ENCODE assay signal across 17 cellular contexts in the genomic region with DNA sequence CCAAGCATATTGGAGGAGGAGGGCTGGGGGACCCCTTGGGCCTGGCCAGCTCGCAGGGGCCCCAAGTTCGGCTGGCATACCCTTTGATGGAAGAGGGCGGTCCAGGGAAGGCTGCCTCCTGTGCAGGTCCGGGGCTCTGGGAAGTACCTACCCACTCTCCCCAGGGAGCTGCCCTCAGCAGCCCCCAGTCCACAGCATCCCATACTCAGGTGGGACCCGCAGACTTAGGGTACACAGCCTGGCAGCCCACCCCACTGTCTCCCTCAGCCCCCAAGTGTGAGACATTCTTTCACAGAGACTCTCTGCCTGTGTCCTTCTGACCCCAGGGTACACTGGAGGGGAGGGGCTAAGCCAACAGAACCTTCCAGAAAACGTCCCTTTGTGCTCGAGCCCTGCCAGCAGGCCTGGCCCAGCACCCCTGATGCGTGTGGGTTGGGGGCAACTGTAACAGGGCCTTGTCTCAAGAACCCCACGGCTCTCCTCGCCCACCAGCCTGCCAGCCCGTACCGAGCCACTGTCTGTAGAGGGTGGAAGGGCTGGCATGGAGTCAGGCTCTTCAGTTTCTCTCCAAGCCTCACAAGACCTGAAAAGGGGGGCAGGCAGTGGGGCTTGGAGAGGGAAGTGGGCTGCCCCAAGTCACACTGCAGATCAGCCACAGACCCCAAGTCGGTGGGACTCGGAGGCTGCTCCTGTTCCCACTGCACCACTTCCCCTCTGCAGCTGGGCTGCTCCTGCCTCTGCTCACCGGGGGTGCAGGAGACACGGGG. TPM values are rescaled to one million over a fixed set of nuclear protein-coding genes. Genes with fewer than 3 reads are reported as not detected.
DNase-seq lines count a peak whose midpoint lies in the region; ATAC-seq and TF ChIP-seq lines count a peak whose summit lies in the region.
"Had no signal": no experiment of that assay in that cellular context is flagged by ENCODE, and none has a peak within 500 bp of the region (broad histone marks: within the 10 kb centered on the region; RNA-seq: fewer than 3 reads in every experiment).

No MANE protein-coding gene starts in this region.

- H3K36me3 Mint-ChIP-seq in activated B cell treated with CpG ODN at 0.5 μM for 24 hours (ENCODE audit: low read depth), result no peaks in the 10 kb centered on the region
- peaks cover 23 to 37% of the 10 kb centered on the region in 2 donors for H3K36me3 Mint-ChIP-seq in stimulated activated naive B cell treated with anti-CD40 and anti-IgM and Interleukin-4, amounts not matched to agents 10 μg/mL and 1 μg/mL and 100 μg/mL, for 72 hours

- CTCF ChIA-PET in activated B cell treated with CpG ODN at 0.5 μM for 24 hours (lab: Charles Lee), result interaction anchor here (9.1 kb wide), 1 partner anchor 10 kb away, joined by 258 read pairs; the partner anchor contains the start of gene TNFRSF13C

- no peak for DNase-seq in stimulated activated naive CD8-positive, alpha-beta T cell treated with anti-CD3 and anti-CD28 coated beads, Interleukin-15, amount 100 ng/mL, for 72 hours
- no peak for DNase-seq in stimulated activated naive CD8-positive, alpha-beta T cell treated with anti-CD3 and anti-CD28 coated beads, Interleukin-15, Interleukin-2, amounts not matched to agents 100 U/mL and 50 U/mL, for 24 hours
- DNase-seq in activated B cell treated with CpG ODN at 0.5 μM for 24 hours (peak; percentile 35), GDM1 (lab: John Stamatoyannopoulos, UW) (no peak)
- DNase-seq in stimulated activated naive B cell treated with anti-CD40 and anti-IgM and Interleukin-4, amounts not matched to agents 10 μg/mL and 1 μg/mL and 100 μg/mL, for 72 hours, result no peak
- DNase-seq: activated naive CD4-positive, alpha-beta T cell treated with anti-CD3 and anti-CD28 coated beads for 36 hours; Caco-2; cortex of kidney; NCI-H1048; NCI-H748 treated with DMSO at 0.1 percent for 48 hours; T-helper 1 cell had no signal

- H3K27me3 Mint-ChIP-seq in stimulated activated naive CD8-positive, alpha-beta T cell treated with anti-CD3 and anti-CD28 coated beads, Interleukin-15, amount 100 ng/mL, for 72 hours, result no peaks in the 10 kb centered on the region
- H3K27me3 Mint-ChIP-seq in activated B cell treated with CpG ODN at 0.5 μM for 24 hours, result no peaks in the 10 kb centered on the region
- no peaks in the 10 kb centered on the region for H3K27me3 Mint-ChIP-seq in stimulated activated naive B cell treated with anti-CD40 and anti-IgM and Interleukin-4, amounts not matched to agents 10 μg/mL and 1 μg/mL and 100 μg/mL, for 72 hours

- ATAC-seq in stimulated activated naive CD8-positive, alpha-beta T cell treated with anti-CD3 and anti-CD28 coated beads, Interleukin-15, amount 100 ng/mL, for 72 hours, result peak; percentile 15
- no peak for ATAC-seq in stimulated activated naive CD8-positive, alpha-beta T cell treated with anti-CD3 and anti-CD28 coated beads, Interleukin-15, Interleukin-2, amounts not matched to agents 100 U/mL and 50 U/mL, for 24 hours
- ATAC-seq in activated B cell treated with CpG ODN at 0.5 μM for 24 hours (ENCODE audit: low read depth) (no peak), GM21717 (IDR thresholded peaks at IDR 0.05; ENCODE audit: unreplicated experiment) (no peak)
- no peak for ATAC-seq in stimulated activated naive B cell treated with anti-CD40 and anti-IgM and Interleukin-4, amounts not matched to agents 10 μg/mL and 1 μg/mL and 100 μg/mL, for 72 hours (replicated peaks)

- peak overlapping the region in 1 of 2 donors; percentile 34 for H3K27ac Mint-ChIP-seq in stimulated activated naive CD8-positive, alpha-beta T cell treated with anti-CD3 and anti-CD28 coated beads, Interleukin-15, amount 100 ng/mL, for 72 hours
- peak overlapping the region; percentile 100 for H3K27ac Mint-ChIP-seq in activated B cell treated with CpG ODN at 0.5 μM for 24 hours
- peak overlapping the region; percentile 100 for H3K27ac Mint-ChIP-seq in stimulated activated naive B cell treated with anti-CD40 and anti-IgM and Interleukin-4, amounts not matched to agents 10 μg/mL and 1 μg/mL and 100 μg/mL, for 72 hours
- H3K27ac Mint-ChIP-seq: activated naive CD4-positive, alpha-beta T cell treated with anti-CD3 and anti-CD28 coated beads for 36 hours; nephron had no signal

- TF ChIP-seq CTCF in activated B cell treated with CpG ODN at 0.5 μM for 24 hours (IDR thresholded peaks at IDR 0.05), result no peak

- POLR2A ChIA-PET in activated B cell treated with CpG ODN at 0.5 μM for 24 hours (lab: Charles Lee), result interaction anchor here (1.0 to 9.1 kb wide), 6 partner anchors 7 to 134 kb away, joined by 5 to 1414 read pairs (median 46); partner anchors contain the start of genes CCDC134, CENPM, SREBF2 and TNFRSF13C

- intact Hi-C loops in activated B cell treated with CpG ODN at 0.5 μM for 24 hours (cut with micrococcal nuclease), result loop anchor here (10.0 kb wide), 1 partner anchor 979 kb away; the partner anchor contains the start of gene RBX1

- H3K4me1 Mint-ChIP-seq in stimulated activated naive CD8-positive, alpha-beta T cell treated with anti-CD3 and anti-CD28 coated beads, Interleukin-15, amount 100 ng/mL, for 72 hours, result peaks cover 25% of the 10 kb centered on the region
- H3K4me1 Mint-ChIP-seq in activated B cell treated with CpG ODN at 0.5 μM for 24 hours, result peaks cover 97% of the 10 kb centered on the region
- peaks cover 69 to 96% of the 10 kb centered on the region in 2 donors for H3K4me1 Mint-ChIP-seq in stimulated activated naive B cell treated with anti-CD40 and anti-IgM and Interleukin-4, amounts not matched to agents 10 μg/mL and 1 μg/mL and 100 μg/mL, for 72 hours

- no peaks in the 10 kb centered on the region for H3K9me3 Mint-ChIP-seq in stimulated activated naive CD8-positive, alpha-beta T cell treated with anti-CD3 and anti-CD28 coated beads, Interleukin-15, amount 100 ng/mL, for 72 hours
- no peaks in the 10 kb centered on the region for H3K9me3 Mint-ChIP-seq in activated B cell treated with CpG ODN at 0.5 μM for 24 hours
- no peaks in the 10 kb centered on the region for H3K9me3 Mint-ChIP-seq in stimulated activated naive B cell treated with anti-CD40 and anti-IgM and Interleukin-4, amounts not matched to agents 10 μg/mL and 1 μg/mL and 100 μg/mL, for 72 hours
- H3K9me3 Mint-ChIP-seq: activated naive CD4-positive, alpha-beta T cell treated with anti-CD3 and anti-CD28 coated beads for 36 hours; nephron had no signal

- H3K4me3 Mint-ChIP-seq in stimulated activated naive CD8-positive, alpha-beta T cell treated with anti-CD3 and anti-CD28 coated beads, Interleukin-15, amount 100 ng/mL, for 72 hours, result no peak overlapping the region
- peak overlapping the region; percentile 24 for H3K4me3 Mint-ChIP-seq in activated B cell treated with CpG ODN at 0.5 μM for 24 hours
- H3K4me3 Mint-ChIP-seq in stimulated activated naive B cell treated with anti-CD40 and anti-IgM and Interleukin-4, amounts not matched to agents 10 μg/mL and 1 μg/mL and 100 μg/mL, for 72 hours, result peak overlapping the region in 1 of 2 donors; percentile 64
- H3K4me3 Mint-ChIP-seq: activated naive CD4-positive, alpha-beta T cell treated with anti-CD3 and anti-CD28 coated beads for 36 hours; nephron had no signal

RNA-seq across cellular contexts. Expression of gene TNFRSF13C, which starts 7.0 kb away (rescaled TPM):
- 266 and 295 TPM in 2 replicates for total RNA-seq in activated B cell treated with CpG ODN at 0.5 μM for 24 hours
- total RNA-seq: lung microvascular endothelial cell had no signal

RNA-seq across cellular contexts. Expression of gene CENPM, which starts 13.4 kb away (rescaled TPM):
- 9.6 and 13.3 TPM in 2 replicates for total RNA-seq in activated B cell treated with CpG ODN at 0.5 μM for 24 hours

RNA-seq across cellular contexts. Expression of gene SHISA8, which starts 18.7 kb away (rescaled TPM):
- 10.9 and 12.6 TPM in 2 replicates for total RNA-seq in activated B cell treated with CpG ODN at 0.5 μM for 24 hours
- total RNA-seq: epithelial cell of proximal tubule, lung microvascular endothelial cell, renal cortical epithelial cell, suprapubic skin had no signal

RNA-seq across cellular contexts. Expression of gene SEPTIN3, which starts 35.6 kb away (rescaled TPM):
- 0.49 and 0.54 TPM in 2 replicates for total RNA-seq in activated B cell treated with CpG ODN at 0.5 μM for 24 hours
